13 cellular contexts compared by ENCODE assay signal in the genomic region with DNA sequence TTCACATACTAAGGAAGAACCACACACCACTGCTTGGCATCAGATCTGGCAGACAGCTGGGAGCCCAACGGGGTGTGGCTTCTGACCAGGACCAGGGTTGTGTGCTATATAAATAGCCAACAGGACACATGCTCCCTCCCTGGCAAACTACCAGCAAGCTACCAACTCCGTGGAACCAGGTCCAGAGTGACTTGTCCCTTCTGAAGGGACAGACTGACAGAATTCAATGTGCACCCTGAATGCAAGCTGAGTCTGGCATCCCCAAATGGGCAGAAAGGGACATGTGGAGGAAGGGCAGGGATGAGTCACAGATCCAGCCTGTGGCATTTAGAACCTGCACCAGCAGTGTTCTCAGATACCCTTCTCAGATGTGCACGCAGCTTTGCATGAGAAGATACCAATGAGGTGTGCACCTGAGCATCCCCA.
DNase-seq lines count a peak whose midpoint lies in the region; ATAC-seq, FAIRE-seq and TF ChIP-seq lines count a peak whose summit lies in the region.
"Had no signal": no experiment of that assay in that cellular context is flagged by ENCODE, and none has a peak within 500 bp of the region (broad histone marks: within the 10 kb centered on the region; RNA-seq: fewer than 3 reads in every experiment).

No MANE protein-coding gene starts in this region.

- H3K9ac ChIP-seq in keratinocyte (ENCODE audit: control insufficient read depth, extremely low read depth, insufficient read depth, low read length): no peak overlapping the region

- H3K27ac ChIP-seq in adrenal gland: peak overlapping the region in 1 of 5 donors; percentile 11
- H3K27ac ChIP-seq in keratinocyte (ENCODE audit: control insufficient read depth, insufficient read depth, low read length): no peak overlapping the region

- peaks cover 86% of the 10 kb centered on the region for H3K4me1 Mint-ChIP-seq in stimulated activated memory B cell treated with anti-CD40 and anti-IgM and Interleukin-4, amounts not matched to agents 10 μg/mL and 1 μg/mL and 100 μg/mL, for 72 hours

- TF ChIP-seq POLR2A in adrenal gland (IDR thresholded peaks at IDR 0.05): no peak

- H3K36me3 ChIP-seq in adrenal gland (replicated peaks in 1 of 2) (no peaks in the 10 kb centered on the region), keratinocyte (ENCODE audit: control insufficient read depth in 2 of 2, extremely low read depth in 1 of 2, insufficient read depth in 2 of 2, low read length in 2 of 2) (peaks cover 0 to 1% of the 10 kb centered on the region in 2 experiments)
- H3K36me3 ChIP-seq: esophagus muscularis mucosa had no signal

- no peaks in the 10 kb centered on the region for H3K9me3 Mint-ChIP-seq in stimulated activated memory B cell treated with anti-CD40 and anti-IgM and Interleukin-4, amounts not matched to agents 10 μg/mL and 1 μg/mL and 100 μg/mL, for 72 hours

- H3K4me3 ChIP-seq in adrenal gland (no peak overlapping the region), keratinocyte (ENCODE audit: control insufficient read depth in 2 of 3, extremely low read depth in 1 of 3, insufficient read depth in 2 of 3, low read depth in 1 of 3, low read length in 3 of 3) (no peak overlapping the region)
- H3K4me3 ChIP-seq: esophagus muscularis mucosa, smooth muscle cell had no signal

- H3K9me3 ChIP-seq in adrenal gland (replicated peaks in 1 of 3): no peaks in the 10 kb centered on the region
- H3K9me3 ChIP-seq in keratinocyte (ENCODE audit: control insufficient read depth, low read depth, low read length): no peaks in the 10 kb centered on the region
- H3K9me3 ChIP-seq: Caco-2, esophagus muscularis mucosa had no signal

- H4K20me1 ChIP-seq in keratinocyte (ENCODE audit: control insufficient read depth, extremely low read depth, insufficient read depth, low read length): peaks cover 29% of the 10 kb centered on the region

- no peak overlapping the region for H3K4me3 Mint-ChIP-seq in stimulated activated memory B cell treated with anti-CD40 and anti-IgM and Interleukin-4, amounts not matched to agents 10 μg/mL and 1 μg/mL and 100 μg/mL, for 72 hours

- peaks cover 6% of the 10 kb centered on the region for H3K9me1 ChIP-seq in keratinocyte (ENCODE audit: control insufficient read depth, extremely low read depth, insufficient read depth, low read length)

- FAIRE-seq in keratinocyte (lab: Jason Lieb, UNC): peak; percentile 57

- H3K36me3 Mint-ChIP-seq in stimulated activated memory B cell treated with anti-CD40 and anti-IgM and Interleukin-4, amounts not matched to agents 10 μg/mL and 1 μg/mL and 100 μg/mL, for 72 hours: peaks cover 13% of the 10 kb centered on the region

- ATAC-seq in stimulated activated memory B cell treated with anti-CD40 and anti-IgM and Interleukin-4, amounts not matched to agents 10 μg/mL and 1 μg/mL and 100 μg/mL, for 72 hours: peak; percentile 80
- ATAC-seq in GM21515 (IDR thresholded peaks at IDR 0.05; ENCODE audit: unreplicated experiment): no peak

- intact Hi-C loops in adrenal gland (cut with DNase I): no loop called here

- no peak overlapping the region for H2AFZ ChIP-seq in keratinocyte (ENCODE audit: control insufficient read depth, low read length)

- peaks cover 11% of the 10 kb centered on the region in 2 donors for H3K4me1 ChIP-seq in adrenal gland (replicated peaks in 1 of 2)
- H3K4me1 ChIP-seq in keratinocyte (ENCODE audit: control insufficient read depth, extremely low read depth, insufficient read depth, low read length): peaks cover 10% of the 10 kb centered on the region
- H3K4me1 ChIP-seq: Caco-2 had no signal

- no peaks in the 10 kb centered on the region for H3K27me3 Mint-ChIP-seq in stimulated activated memory B cell treated with anti-CD40 and anti-IgM and Interleukin-4, amounts not matched to agents 10 μg/mL and 1 μg/mL and 100 μg/mL, for 72 hours

- dilution Hi-C loops in keratinocyte (cut with MboI; ENCODE audit: extremely low pct_ligation_motif_present, low sequenced_read_pairs): no loop called here

- peaks cover 75% of the 10 kb centered on the region for H3K79me2 ChIP-seq in keratinocyte (ENCODE audit: control insufficient read depth, insufficient read depth, low read length)

- DNase-seq in LHCN-M2 (ENCODE audit: low read depth) (peak; percentile 89), adrenal gland (peak in 6 of 7 donors; percentile 68 to 89 (median 78)), keratinocyte (ENCODE audit: low read depth, low spot score) (no peak), SW480 (ENCODE audit: low spot score) (no peak), NCI-H82 (lab: John Stamatoyannopoulos, UW) (no peak)
- no peak for DNase-seq in activated CD4-positive, alpha-beta T cell treated with anti-CD3 and anti-CD28 coated beads for 1 hour
- DNase-seq: activated naive CD4-positive, alpha-beta T cell treated with anti-CD3 and anti-CD28 coated beads, Interleukin-2, amount 50 U/mL, for 16 hours; Caco-2; SHP77 had no signal

- 29 to 53% (median 34%) methylated on average over 3 of the region's 3 CpGs for WGBS in adrenal gland, 4 donors

- TF ChIP-seq CTCF in adrenal gland (IDR thresholded peaks at IDR 0.05) (no peak), keratinocyte (optimal IDR thresholded peaks at IDR 0.05 in 1 of 3, IDR thresholded peaks at IDR 0.05 in 1 of 3, conservative IDR thresholded peaks at IDR 0.05 in 1 of 3; ENCODE audit: extremely low read depth in 1 of 3, insufficient read depth in 2 of 3, low read length in 3 of 3) (no peak)

- H3K27ac Mint-ChIP-seq in stimulated activated memory B cell treated with anti-CD40 and anti-IgM and Interleukin-4, amounts not matched to agents 10 μg/mL and 1 μg/mL and 100 μg/mL, for 72 hours: no peak overlapping the region

- H3K4me2 ChIP-seq in keratinocyte (ENCODE audit: control insufficient read depth, extremely low read depth, insufficient read depth, low read depth, low read length): no peak overlapping the region
- H3K4me2 ChIP-seq: smooth muscle cell had no signal

- H3K27me3 ChIP-seq in adrenal gland (no peaks in the 10 kb centered on the region), keratinocyte (ENCODE audit: control insufficient read depth, extremely low read depth, insufficient read depth, low read length) (no peaks in the 10 kb centered on the region)
- H3K27me3 ChIP-seq: esophagus muscularis mucosa had no signal

Comparison
In these comparisons a context has a peak if more than half of its experiments do, and no peak if none do; other contexts are left out.
1. DNase-seq: peak in LHCN-M2 (single experiment) and adrenal gland (6 of 7); none in keratinocyte (single experiment), SW480 (single experiment), activated CD4-positive, alpha-beta T cell treated with anti-CD3 and anti-CD28 coated beads for 1 hour (single experiment) and NCI-H82 (single experiment).